1 cellular context compared by ENCODE assay signal in the genomic region with DNA sequence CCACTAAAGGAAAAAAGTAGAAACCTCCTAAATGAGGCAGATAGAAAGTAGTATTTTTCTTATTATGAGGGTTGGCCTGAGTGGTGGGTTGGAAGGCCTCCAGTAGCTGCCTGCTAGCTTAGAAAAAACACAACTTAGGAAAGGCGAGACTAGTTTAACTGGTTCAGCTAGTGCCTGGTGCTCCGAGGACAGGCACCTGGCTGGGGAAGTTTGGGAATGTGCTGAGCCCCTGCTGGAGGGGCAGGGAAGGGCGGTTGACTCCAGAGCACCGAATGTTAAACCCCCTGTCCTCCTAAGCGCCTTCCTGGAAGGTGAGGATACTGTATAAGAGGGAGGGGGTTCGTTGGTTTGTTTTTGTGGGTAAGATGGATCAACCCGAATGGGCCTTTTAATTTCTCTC.
TF ChIP-seq lines count a peak whose summit lies in the region.

No MANE protein-coding gene starts in this region.

TF ChIP-seq in HepG2, 621 proteins besides CTCF, POLR2A, EP300 and RAD21:
- TF ChIP-seq ZNF670 (CRISPR knock-in tag; IDR thresholded peaks at IDR 0.05; ENCODE audit: borderline replicate concordance) (no peak), ZNF484 (CRISPR knock-in tag; IDR thresholded peaks at IDR 0.05; ENCODE audit: borderline replicate concordance, low read depth) (no peak), ZNF616 (CRISPR knock-in tag; IDR thresholded peaks at IDR 0.05; ENCODE audit: low read depth) (no peak), ELF1 (CRISPR knock-in tag; IDR thresholded peaks at IDR 0.05) (no peak), TBX3 (IDR thresholded peaks at IDR 0.05; ENCODE audit: borderline replicate concordance) (no peak), SALL2 (CRISPR knock-in tag; IDR thresholded peaks at IDR 0.05) (no peak), ZNF44 (CRISPR knock-in tag; IDR thresholded peaks at IDR 0.05) (no peak), CBX1 (IDR thresholded peaks at IDR 0.05; ENCODE audit: low read depth) (no peak)
- TF ChIP-seq, protein P1, sequence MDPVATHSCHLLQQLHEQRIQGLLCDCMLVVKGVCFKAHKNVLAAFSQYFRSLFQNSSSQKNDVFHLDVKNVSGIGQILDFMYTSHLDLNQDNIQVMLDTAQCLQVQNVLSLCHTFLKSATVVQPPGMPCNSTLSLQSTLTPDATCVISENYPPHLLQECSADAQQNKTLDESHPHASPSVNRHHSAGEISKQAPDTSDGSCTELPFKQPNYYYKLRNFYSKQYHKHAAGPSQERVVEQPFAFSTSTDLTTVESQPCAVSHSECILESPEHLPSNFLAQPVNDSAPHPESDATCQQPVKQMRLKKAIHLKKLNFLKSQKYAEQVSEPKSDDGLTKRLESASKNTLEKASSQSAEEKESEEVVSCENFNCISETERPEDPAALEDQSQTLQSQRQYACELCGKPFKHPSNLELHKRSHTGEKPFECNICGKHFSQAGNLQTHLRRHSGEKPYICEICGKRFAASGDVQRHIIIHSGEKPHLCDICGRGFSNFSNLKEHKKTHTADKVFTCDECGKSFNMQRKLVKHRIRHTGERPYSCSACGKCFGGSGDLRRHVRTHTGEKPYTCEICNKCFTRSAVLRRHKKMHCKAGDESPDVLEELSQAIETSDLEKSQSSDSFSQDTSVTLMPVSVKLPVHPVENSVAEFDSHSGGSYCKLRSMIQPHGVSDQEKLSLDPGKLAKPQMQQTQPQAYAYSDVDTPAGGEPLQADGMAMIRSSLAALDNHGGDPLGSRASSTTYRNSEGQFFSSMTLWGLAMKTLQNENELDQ (CRISPR knock-in tag; IDR thresholded peaks at IDR 0.05; ENCODE audit: borderline replicate concordance), result no peak
- TF ChIP-seq, protein P2, sequence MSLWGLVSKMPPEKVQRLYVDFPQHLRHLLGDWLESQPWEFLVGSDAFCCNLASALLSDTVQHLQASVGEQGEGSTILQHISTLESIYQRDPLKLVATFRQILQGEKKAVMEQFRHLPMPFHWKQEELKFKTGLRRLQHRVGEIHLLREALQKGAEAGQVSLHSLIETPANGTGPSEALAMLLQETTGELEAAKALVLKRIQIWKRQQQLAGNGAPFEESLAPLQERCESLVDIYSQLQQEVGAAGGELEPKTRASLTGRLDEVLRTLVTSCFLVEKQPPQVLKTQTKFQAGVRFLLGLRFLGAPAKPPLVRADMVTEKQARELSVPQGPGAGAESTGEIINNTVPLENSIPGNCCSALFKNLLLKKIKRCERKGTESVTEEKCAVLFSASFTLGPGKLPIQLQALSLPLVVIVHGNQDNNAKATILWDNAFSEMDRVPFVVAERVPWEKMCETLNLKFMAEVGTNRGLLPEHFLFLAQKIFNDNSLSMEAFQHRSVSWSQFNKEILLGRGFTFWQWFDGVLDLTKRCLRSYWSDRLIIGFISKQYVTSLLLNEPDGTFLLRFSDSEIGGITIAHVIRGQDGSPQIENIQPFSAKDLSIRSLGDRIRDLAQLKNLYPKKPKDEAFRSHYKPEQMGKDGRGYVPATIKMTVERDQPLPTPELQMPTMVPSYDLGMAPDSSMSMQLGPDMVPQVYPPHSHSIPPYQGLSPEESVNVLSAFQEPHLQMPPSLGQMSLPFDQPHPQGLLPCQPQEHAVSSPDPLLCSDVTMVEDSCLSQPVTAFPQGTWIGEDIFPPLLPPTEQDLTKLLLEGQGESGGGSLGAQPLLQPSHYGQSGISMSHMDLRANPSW (CRISPR knock-in tag; IDR thresholded peaks at IDR 0.05; ENCODE audit: borderline replicate concordance), result no peak
- TF ChIP-seq, protein P3, sequence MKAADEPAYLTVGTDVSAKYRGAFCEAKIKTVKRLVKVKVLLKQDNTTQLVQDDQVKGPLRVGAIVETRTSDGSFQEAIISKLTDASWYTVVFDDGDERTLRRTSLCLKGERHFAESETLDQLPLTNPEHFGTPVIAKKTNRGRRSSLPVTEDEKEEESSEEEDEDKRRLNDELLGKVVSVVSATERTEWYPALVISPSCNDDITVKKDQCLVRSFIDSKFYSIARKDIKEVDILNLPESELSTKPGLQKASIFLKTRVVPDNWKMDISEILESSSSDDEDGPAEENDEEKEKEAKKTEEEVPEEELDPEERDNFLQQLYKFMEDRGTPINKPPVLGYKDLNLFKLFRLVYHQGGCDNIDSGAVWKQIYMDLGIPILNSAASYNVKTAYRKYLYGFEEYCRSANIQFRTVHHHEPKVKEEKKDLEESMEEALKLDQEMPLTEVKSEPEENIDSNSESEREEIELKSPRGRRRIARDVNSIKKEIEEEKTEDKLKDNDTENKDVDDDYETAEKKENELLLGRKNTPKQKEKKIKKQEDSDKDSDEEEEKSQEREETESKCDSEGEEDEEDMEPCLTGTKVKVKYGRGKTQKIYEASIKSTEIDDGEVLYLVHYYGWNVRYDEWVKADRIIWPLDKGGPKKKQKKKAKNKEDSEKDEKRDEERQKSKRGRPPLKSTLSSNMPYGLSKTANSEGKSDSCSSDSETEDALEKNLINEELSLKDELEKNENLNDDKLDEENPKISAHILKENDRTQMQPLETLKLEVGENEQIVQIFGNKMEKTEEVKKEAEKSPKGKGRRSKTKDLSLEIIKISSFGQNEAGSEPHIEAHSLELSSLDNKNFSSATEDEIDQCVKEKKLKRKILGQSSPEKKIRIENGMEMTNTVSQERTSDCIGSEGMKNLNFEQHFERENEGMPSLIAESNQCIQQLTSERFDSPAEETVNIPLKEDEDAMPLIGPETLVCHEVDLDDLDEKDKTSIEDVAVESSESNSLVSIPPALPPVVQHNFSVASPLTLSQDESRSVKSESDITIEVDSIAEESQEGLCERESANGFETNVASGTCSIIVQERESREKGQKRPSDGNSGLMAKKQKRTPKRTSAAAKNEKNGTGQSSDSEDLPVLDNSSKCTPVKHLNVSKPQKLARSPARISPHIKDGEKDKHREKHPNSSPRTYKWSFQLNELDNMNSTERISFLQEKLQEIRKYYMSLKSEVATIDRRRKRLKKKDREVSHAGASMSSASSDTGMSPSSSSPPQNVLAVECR (CRISPR knock-in tag; IDR thresholded peaks at IDR 0.05; ENCODE audit: borderline replicate concordance), result no peak
- TF ChIP-seq, protein P4, sequence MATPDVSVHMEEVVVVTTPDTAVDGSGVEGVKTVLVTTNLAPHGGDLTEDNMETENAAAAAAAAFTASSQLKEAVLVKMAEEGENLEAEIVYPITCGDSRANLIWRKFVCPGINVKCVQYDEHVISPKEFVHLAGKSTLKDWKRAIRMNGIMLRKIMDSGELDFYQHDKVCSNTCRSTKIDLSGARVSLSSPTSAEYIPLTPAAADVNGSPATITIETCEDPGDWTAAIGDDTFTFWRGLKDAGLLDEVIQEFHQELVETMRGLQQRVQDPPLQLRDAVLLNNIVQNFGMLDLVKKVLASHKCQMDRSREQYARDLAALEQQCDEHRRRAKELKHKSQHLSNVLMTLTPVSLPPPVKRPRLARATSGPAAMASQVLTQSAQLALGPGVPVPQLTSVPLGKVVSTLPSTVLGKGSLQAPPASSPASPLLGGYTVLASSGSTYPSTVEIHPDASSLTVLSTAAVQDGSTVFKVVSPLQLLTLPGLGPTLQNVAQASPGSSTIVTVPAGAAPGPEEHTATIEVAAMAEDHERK (CRISPR knock-in tag; IDR thresholded peaks at IDR 0.05; ENCODE audit: low read depth), result no peak
